18 cellular contexts compared by ENCODE assay signal in the genomic region with DNA sequence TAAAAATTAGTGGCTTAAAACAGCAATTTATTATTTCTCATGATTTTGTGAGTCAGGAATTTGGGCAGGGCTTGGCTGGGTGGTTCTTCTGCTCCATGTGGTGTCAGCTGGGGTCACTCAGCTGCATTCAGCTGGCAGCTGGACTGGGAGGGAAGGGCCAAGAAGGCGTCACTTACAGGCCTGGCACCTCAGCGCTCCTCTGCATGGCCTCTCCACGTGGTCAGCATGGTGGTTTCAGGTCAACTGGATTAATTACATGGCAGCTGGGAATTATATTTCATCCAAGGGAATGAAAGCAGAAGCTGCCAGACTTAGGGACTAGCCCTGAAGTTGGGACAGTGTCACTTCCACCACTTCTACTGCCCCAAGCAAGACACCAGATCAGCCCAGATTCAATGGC.
"Had no signal": no experiment of that assay in that cellular context is flagged by ENCODE, and none has a peak within 500 bp of the region (broad histone marks: within the 10 kb centered on the region; RNA-seq: fewer than 3 reads in every experiment).

No MANE protein-coding gene starts in this region.

- DNase-seq: activated CD4-positive, alpha-beta T cell treated with anti-CD3 and anti-CD28 coated beads for 4 hours; activated CD4-positive, alpha-beta T cell treated with anti-CD3 and anti-CD28 coated beads, Interleukin-2, amount 50 U/mL, for 48 hours; activated CD4-positive, CD25-positive, alpha-beta regulatory T cell; activated CD8-positive, alpha-beta memory T cell treated with anti-CD3 and anti-CD28 coated beads, Interleukin-2, amount 50 U/mL, for 48 hours; activated naive CD4-positive, alpha-beta T cell treated with anti-CD3 and anti-CD28 coated beads for 36 hours; activated naive CD8-positive, alpha-beta T cell treated with anti-CD3 and anti-CD28 coated beads, Interleukin-2, amount 10 ng/mL, durations not matched to agents 7 days and 5 days; activated T-cell treated with anti-CD3 and anti-CD28 coated beads, Interleukin-2, amount 50 U/mL, for 4 hours; amniotic stem cell; cerebellar nuclear complex; foreskin fibroblast; naive thymus-derived CD8-positive, alpha-beta T cell; stimulated activated CD4-positive, alpha-beta T cell treated with anti-CD3 and anti-CD28 coated beads, Interleukin-1b, Interleukin-23, amount 100 ng/mL, for 48 hours; stimulated activated naive CD8-positive, alpha-beta T cell treated with anti-CD3 and anti-CD28 coated beads, Interleukin-15, amount 100 ng/mL, for 72 hours; tibial artery had no signal

- H3K27ac ChIP-seq: coronary artery, tibial artery had no signal

- H3K27me3 Mint-ChIP-seq: activated naive CD8-positive, alpha-beta T cell treated with anti-CD3 and anti-CD28 coated beads, Interleukin-2, amount 10 ng/mL, durations not matched to agents 7 days and 5 days; naive thymus-derived CD8-positive, alpha-beta T cell; stimulated activated naive CD8-positive, alpha-beta T cell treated with anti-CD3 and anti-CD28 coated beads, Interleukin-15, amount 100 ng/mL, for 72 hours had no signal

- H3K27me3 ChIP-seq: tibial artery had no signal

- H3K27ac Mint-ChIP-seq: activated naive CD4-positive, alpha-beta T cell treated with anti-CD3 and anti-CD28 coated beads for 36 hours; activated naive CD8-positive, alpha-beta T cell treated with anti-CD3 and anti-CD28 coated beads, Interleukin-2, amount 10 ng/mL, durations not matched to agents 7 days and 5 days; T-helper 1 cell treated with Interleukin-12 subunit alpha and Interleukin-12 subunit beta and Interleukin-4 antibody, amounts not matched to agents 30 μg/mL and 1 μg/mL, for 36 hours had no signal

- H3K4me3 Mint-ChIP-seq: activated naive CD4-positive, alpha-beta T cell treated with anti-CD3 and anti-CD28 coated beads for 36 hours; activated naive CD8-positive, alpha-beta T cell treated with anti-CD3 and anti-CD28 coated beads, Interleukin-2, amount 10 ng/mL, durations not matched to agents 7 days and 5 days; activated T-cell treated with anti-CD3 and anti-CD28 coated beads, Interleukin-2, amount 50 U/mL, for 4 hours; naive thymus-derived CD8-positive, alpha-beta T cell; stimulated activated naive CD8-positive, alpha-beta T cell treated with anti-CD3 and anti-CD28 coated beads, Interleukin-15, amount 100 ng/mL, for 72 hours; T-helper 1 cell treated with Interleukin-12 subunit alpha and Interleukin-12 subunit beta and Interleukin-4 antibody, amounts not matched to agents 30 μg/mL and 1 μg/mL, for 36 hours had no signal

- ATAC-seq: activated T-cell treated with anti-CD3 and anti-CD28 coated beads, Interleukin-2, amount 50 U/mL, for 4 hours; left lobe of liver; naive thymus-derived CD8-positive, alpha-beta T cell; stimulated activated naive CD8-positive, alpha-beta T cell treated with anti-CD3 and anti-CD28 coated beads, Interleukin-15, amount 100 ng/mL, for 72 hours had no signal

- H3K36me3 Mint-ChIP-seq: naive thymus-derived CD8-positive, alpha-beta T cell had no signal

- H3K9me3 Mint-ChIP-seq: activated naive CD8-positive, alpha-beta T cell treated with anti-CD3 and anti-CD28 coated beads, Interleukin-2, amount 10 ng/mL, durations not matched to agents 7 days and 5 days; activated T-cell treated with anti-CD3 and anti-CD28 coated beads, Interleukin-2, amount 50 U/mL, for 4 hours; naive thymus-derived CD8-positive, alpha-beta T cell; stimulated activated naive CD8-positive, alpha-beta T cell treated with anti-CD3 and anti-CD28 coated beads, Interleukin-15, amount 100 ng/mL, for 72 hours; T-helper 1 cell treated with Interleukin-12 subunit alpha and Interleukin-12 subunit beta and Interleukin-4 antibody, amounts not matched to agents 30 μg/mL and 1 μg/mL, for 36 hours had no signal

- H3K36me3 ChIP-seq: tibial artery had no signal

- H3K4me3 ChIP-seq: coronary artery, lung, tibial artery had no signal
